In genomic region chr5:172674155-172674554, GRCh38 we compare ENCODE assay signal across 31 cellular contexts.
"Had no signal": no experiment of that assay in that cellular context is flagged by ENCODE, and none has a peak within 500 bp of the region (broad histone marks: within the 10 kb centered on the region; RNA-seq: fewer than 3 reads in every experiment).

No MANE protein-coding gene starts in this region.

- H3K27me3 ChIP-seq: adrenal gland, body of pancreas, esophagus muscularis mucosa, foreskin keratinocyte, gastroesophageal sphincter had no signal

- H3K4me1 ChIP-seq: foreskin keratinocyte had no signal

- FAIRE-seq: colon had no signal

- H3K4me3 ChIP-seq: adrenal gland, body of pancreas, esophagus muscularis mucosa, gastroesophageal sphincter had no signal

- ATAC-seq: activated CD4-positive, CD25-positive, alpha-beta regulatory T cell treated with anti-CD3 and anti-CD28 coated beads, Interleukin-2, amount 50 U/mL, for 24 hours; activated CD8-positive, alpha-beta T cell treated with anti-CD3 and anti-CD28 coated beads for 36 hours; activated naive CD8-positive, alpha-beta T cell treated with anti-CD3 and anti-CD28 coated beads, Interleukin-2, amount 50 U/mL, for 24 hours; body of pancreas; effector memory CD8-positive, alpha-beta T cell; foreskin keratinocyte; gastroesophageal sphincter; T-helper 17 cell had no signal

- H3K9me3 ChIP-seq: adrenal gland, body of pancreas, esophagus muscularis mucosa, gastroesophageal sphincter had no signal

- H3K27ac ChIP-seq: body of pancreas, foreskin keratinocyte, gastroesophageal sphincter, WERI-Rb-1 had no signal

- DNase-seq: activated B cell treated with CpG ODN at 0.5 μM for 24 hours; activated CD4-positive, alpha-beta T cell treated with anti-CD3 and anti-CD28 coated beads for 48 hours; activated CD4-positive, alpha-beta T cell treated with anti-CD3 and anti-CD28 coated beads, Interleukin-2, amount 50 U/mL, for 1 hour; activated CD4-positive, alpha-beta T cell treated with anti-CD3 and anti-CD28 coated beads, Interleukin-2, amount 50 U/mL, for 48 hours; activated CD8-positive, alpha-beta memory T cell treated with anti-CD3 and anti-CD28 coated beads for 24 hours; activated CD8-positive, alpha-beta memory T cell treated with anti-CD3 and anti-CD28 coated beads, Interleukin-2, amount 50 U/mL, for 4 hours; activated CD8-positive, alpha-beta T cell treated with anti-CD3 and anti-CD28 coated beads for 36 hours; activated effector memory CD4-positive, alpha-beta T cell treated with anti-CD3 and anti-CD28 coated beads, Interleukin-2, amount 50 U/mL, for 16 hours; activated naive CD4-positive, alpha-beta T cell treated with anti-CD3 and anti-CD28 coated beads for 36 hours; activated naive CD8-positive, alpha-beta T cell treated with anti-CD3 and anti-CD28 coated beads for 36 hours; activated naive CD8-positive, alpha-beta T cell treated with anti-CD3 and anti-CD28 coated beads, Interleukin-2, amount 50 U/mL, for 24 hours; activated T-cell treated with anti-CD3 and anti-CD28 coated beads, Interleukin-2, amount 50 U/mL, for 1 hour; activated T-cell treated with anti-CD3 and anti-CD28 coated beads, Interleukin-2, amount 50 U/mL, for 48 hours; amygdala; body of pancreas; caudate nucleus; cortex of kidney; dermis blood vessel endothelial cell; effector CD4-positive, alpha-beta T cell; effector memory CD8-positive, alpha-beta T cell; erythroblast; foreskin keratinocyte; T-helper 1 cell; T-helper 17 cell; T1000; WERI-Rb-1 had no signal
